Comparison of ENCODE assay signal across 21 cellular contexts in the genomic region with DNA sequence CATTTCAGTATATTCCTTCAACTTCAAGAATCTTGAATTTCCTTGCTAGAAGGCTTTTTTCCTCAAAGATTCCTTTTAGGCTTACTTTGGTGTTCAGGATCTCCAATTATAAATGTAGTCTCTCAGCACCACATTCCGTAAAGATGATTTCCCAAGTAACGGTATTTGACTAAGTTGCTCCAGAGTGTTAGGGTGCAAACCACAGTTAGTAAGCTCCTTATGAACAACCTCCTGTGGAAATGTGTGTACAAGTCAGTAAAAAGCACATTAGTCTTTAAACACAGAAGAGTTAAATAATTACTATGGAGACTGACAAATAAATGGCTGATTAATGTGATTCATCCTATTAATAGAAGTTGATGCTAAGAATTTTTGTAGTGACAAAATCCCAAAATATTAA. TPM values are rescaled to one million over a fixed set of nuclear protein-coding genes. Genes with fewer than 3 reads are reported as not detected.
A peak's percentile ranks its signal among the peaks of the same experiment; 100 is the strongest.
DNase-seq lines count a peak whose midpoint lies in the region; ATAC-seq, FAIRE-seq and TF ChIP-seq lines count a peak whose summit lies in the region.
"Had no signal": no experiment of that assay in that cellular context is flagged by ENCODE, and none has a peak within 500 bp of the region (broad histone marks: within the 10 kb centered on the region; RNA-seq: fewer than 3 reads in every experiment).

No MANE protein-coding gene starts in this region.

- H3K4me3 ChIP-seq in fibroblast of lung (replicated peaks in 1 of 4; ENCODE audit: control extremely low read depth in 1 of 4, insufficient read depth in 1 of 4, low read depth in 3 of 4, low read length in 4 of 4) (no peak overlapping the region), smooth muscle cell (no peak overlapping the region)
- H3K4me3 ChIP-seq: lung had no signal

- H3K36me3 Mint-ChIP-seq in activated naive CD4-positive, alpha-beta T cell treated with anti-CD3 and anti-CD28 coated beads for 36 hours (ENCODE audit: low read depth): peaks cover 34% of the 10 kb centered on the region
- peaks cover 21% of the 10 kb centered on the region for H3K36me3 Mint-ChIP-seq in Calu3 (ENCODE audit: insufficient read depth, unreplicated experiment)

- WGBS in smooth muscle cell (ENCODE audit: low lambda C conversion rate): 85% methylated on average over 2 of the region's 2 CpGs

- CTCF ChIA-PET in activated naive CD4-positive, alpha-beta T cell treated with anti-CD3 and anti-CD28 coated beads for 36 hours (lab: Charles Lee): interaction anchor here (0.6 kb wide), 1 partner anchor 35 kb away, joined by 4 read pairs; no protein-coding TSS in a partner anchor
- CTCF ChIA-PET in Calu3 (lab: Charles Lee): no interaction called here

- no TSS peak for BruUV-seq in Calu3 (replicated peaks; lab: Mats Ljungman, UMichigan)

- H3K9me3 ChIP-seq in fibroblast of lung (ENCODE audit: control insufficient read depth, insufficient read depth, low read depth, low read length) (no peaks in the 10 kb centered on the region), smooth muscle cell (replicated peaks; ENCODE audit: low read depth) (no peaks in the 10 kb centered on the region)

- H3K4me1 ChIP-seq in fibroblast of lung (ENCODE audit: control insufficient read depth, extremely low read depth, insufficient read depth, low read length) (peaks cover 9% of the 10 kb centered on the region), smooth muscle cell (ENCODE audit: low read depth) (no peaks in the 10 kb centered on the region)

- H3F3A ChIP-seq in smooth muscle cell (ENCODE audit: low read depth): peaks cover 26% of the 10 kb centered on the region

- intact Hi-C loops in activated naive CD4-positive, alpha-beta T cell treated with anti-CD3 and anti-CD28 coated beads for 36 hours (cut with micrococcal nuclease): no loop called here
- intact Hi-C loops in Calu3 (cut with micrococcal nuclease; ENCODE audit: unreplicated experiment): no loop called here

- H3K36me3 ChIP-seq in fibroblast of lung (ENCODE audit: control insufficient read depth, insufficient read depth, low read length) (peaks cover 7% of the 10 kb centered on the region), smooth muscle cell (ENCODE audit: low read depth) (peaks cover 18% of the 10 kb centered on the region)

- peaks cover 12% of the 10 kb centered on the region for H3K4me1 Mint-ChIP-seq in activated naive CD4-positive, alpha-beta T cell treated with anti-CD3 and anti-CD28 coated beads for 36 hours (ENCODE audit: low read depth)
- no peaks in the 10 kb centered on the region for H3K4me1 Mint-ChIP-seq in Calu3 (ENCODE audit: low read depth, unreplicated experiment)

- H2AFZ ChIP-seq in fibroblast of lung (ENCODE audit: low read length) (no peak overlapping the region), smooth muscle cell (ENCODE audit: low read depth) (no peak overlapping the region)

- TF ChIP-seq CTCF in fibroblast of lung (conservative IDR thresholded peaks at IDR 0.05 in 1 of 2, IDR thresholded peaks at IDR 0.05 in 1 of 2; ENCODE audit: low read depth in 1 of 2, low read length in 2 of 2) (no peak), smooth muscle cell (IDR thresholded peaks at IDR 0.05; ENCODE audit: borderline replicate concordance, insufficient read depth, poor library complexity, severe bottlenecking) (no peak), Calu3 (IDR thresholded peaks at IDR 0.05; ENCODE audit: unreplicated experiment) (no peak)

- DNase-seq in activated naive CD4-positive, alpha-beta T cell treated with anti-CD3 and anti-CD28 coated beads for 36 hours: no peak
- DNase-seq in activated naive CD4-positive, alpha-beta T cell treated with Interleukin-2 at 50 U/mL for 16 hours: no peak
- DNase-seq in RCC 7860 (ENCODE audit: low spot score) (peak; percentile 23), fibroblast of lung (ENCODE audit: low read depth in 2 of 2) (peak; percentile 41 to 71), smooth muscle cell (lab: John Stamatoyannopoulos, UW; ENCODE audit: unreplicated experiment) (no peak), HUDEP-2 (lab: John Stamatoyannopoulos, UW; ENCODE audit: unreplicated experiment in 76 of 76) (no peak), Calu3 (no peak)
- DNase-seq: ACHN; activated T-cell treated with anti-CD3 and anti-CD28 coated beads, Interleukin-2, amount 50 U/mL, for 48 hours; amygdala; NCI-H2107; NCI-H748 treated with DMSO at 0.1 percent for 48 hours; PC-3; posterior cingulate gyrus; stimulated activated CD4-positive, alpha-beta T cell treated with anti-CD3 and anti-CD28 coated beads, Interleukin-15, amount 100 ng/mL, for 24 hours; stimulated activated naive CD8-positive, alpha-beta T cell treated with anti-CD3 and anti-CD28 coated beads, Interleukin-15, Interleukin-2, amounts not matched to agents 100 U/mL and 50 U/mL, for 24 hours had no signal

- H3K27me3 Mint-ChIP-seq in activated naive CD4-positive, alpha-beta T cell treated with anti-CD3 and anti-CD28 coated beads for 36 hours (ENCODE audit: low read depth): no peaks in the 10 kb centered on the region
- H3K27me3 Mint-ChIP-seq in Calu3 (ENCODE audit: unreplicated experiment): no peaks in the 10 kb centered on the region

- H3K4me2 ChIP-seq in fibroblast of lung (ENCODE audit: extremely low read depth, insufficient read depth, low read length) (no peak overlapping the region), smooth muscle cell (no peak overlapping the region)

- H3K79me2 ChIP-seq in fibroblast of lung (ENCODE audit: control insufficient read depth, insufficient read depth, low read length) (no peaks in the 10 kb centered on the region), smooth muscle cell (ENCODE audit: low read depth) (no peaks in the 10 kb centered on the region)

- H3K27me3 ChIP-seq in fibroblast of lung (ENCODE audit: control insufficient read depth, insufficient read depth, low read length): no peaks in the 10 kb centered on the region
- no peaks in the 10 kb centered on the region for H3K27me3 ChIP-seq in smooth muscle cell (ENCODE audit: low read depth)

- H3K4me3 Mint-ChIP-seq in activated naive CD4-positive, alpha-beta T cell treated with anti-CD3 and anti-CD28 coated beads for 36 hours: no peak overlapping the region
- H3K4me3 Mint-ChIP-seq in Calu3 (ENCODE audit: low read depth, unreplicated experiment): no peak overlapping the region

- no peak overlapping the region for H3K27ac ChIP-seq in fibroblast of lung (ENCODE audit: insufficient read depth, low read length)
- H3K27ac ChIP-seq in smooth muscle cell (ENCODE audit: low read depth): peak overlapping the region; percentile 64

- FAIRE-seq in RCC 7860 (lab: Jason Lieb, UNC): peak; percentile 49
- FAIRE-seq: endometrium, H1, TTC549 had no signal

- peak overlapping the region; percentile 82 for H3K27ac Mint-ChIP-seq in activated naive CD4-positive, alpha-beta T cell treated with anti-CD3 and anti-CD28 coated beads for 36 hours
- no peak overlapping the region for H3K27ac Mint-ChIP-seq in Calu3 (ENCODE audit: unreplicated experiment)

- H4K20me1 ChIP-seq in fibroblast of lung (ENCODE audit: control insufficient read depth, extremely low read depth, insufficient read depth, low read length) (no peaks in the 10 kb centered on the region), smooth muscle cell (ENCODE audit: low read depth) (peaks cover 28% of the 10 kb centered on the region)

- no peaks in the 10 kb centered on the region for H3K9me3 Mint-ChIP-seq in activated naive CD4-positive, alpha-beta T cell treated with anti-CD3 and anti-CD28 coated beads for 36 hours
- no peaks in the 10 kb centered on the region for H3K9me3 Mint-ChIP-seq in Calu3 (ENCODE audit: low read depth, unreplicated experiment)

- no peak overlapping the region for H3K9ac ChIP-seq in fibroblast of lung (ENCODE audit: insufficient read depth, low read length)
- no peak overlapping the region for H3K9ac ChIP-seq in smooth muscle cell (ENCODE audit: low read depth)

- ATAC-seq in HG03175 (IDR thresholded peaks at IDR 0.05; ENCODE audit: unreplicated experiment): no peak
- ATAC-seq: PC-3; stimulated activated naive CD8-positive, alpha-beta T cell treated with anti-CD3 and anti-CD28 coated beads, Interleukin-15, Interleukin-2, amounts not matched to agents 100 U/mL and 50 U/mL, for 24 hours had no signal

RNA-seq across cellular contexts. Expression of a gene that starts 10.3 kb away (rescaled TPM):
- 10 to 100 TPM; 35.6 to 42.4 TPM for total RNA-seq in activated naive CD4-positive, alpha-beta T cell treated with anti-CD3 and anti-CD28 coated beads for 36 hours
- total RNA-seq in fibroblast of lung (11.0 and 14.7 TPM in 2 replicates), smooth muscle cell (39.9 and 41.7 TPM in 2 replicates), Calu3 (2022) (13.8 and 18.2 TPM in 2 replicates)
- polyA plus RNA-seq in fibroblast of lung (23.6 and 32.5 TPM in 2 replicates), smooth muscle cell (38.0 and 41.0 TPM in 2 replicates)
- polyA plus RNA-seq in fibroblast of lung (2012): 13.7 and 25.3 TPM in 2 replicates
- polyA minus RNA-seq in fibroblast of lung (ENCODE audit: low replicate concordance): 10.1 and 15.1 TPM in 2 replicates

RNA-seq across cellular contexts. Expression of a gene that starts 35.4 kb away (rescaled TPM):
- total RNA-seq in activated naive CD4-positive, alpha-beta T cell treated with anti-CD3 and anti-CD28 coated beads for 36 hours: 100 to 1,000 TPM; 269 to 273 TPM
- total RNA-seq in fibroblast of lung (95.5 and 131 TPM in 2 replicates), smooth muscle cell (164 and 304 TPM in 2 replicates), Calu3 (2022) (188 and 191 TPM in 2 replicates)
- polyA plus RNA-seq in fibroblast of lung (85.0 and 114 TPM in 2 replicates), smooth muscle cell (286 and 404 TPM in 2 replicates)
- polyA plus RNA-seq in fibroblast of lung (2012): 108 and 136 TPM in 2 replicates
- 292 and 329 TPM in 2 replicates for polyA minus RNA-seq in fibroblast of lung (ENCODE audit: low replicate concordance)

RNA-seq across cellular contexts. Expression of a gene that starts 36.3 kb away (rescaled TPM):
- 100 to 1,000 TPM; 234 to 237 TPM for total RNA-seq in activated naive CD4-positive, alpha-beta T cell treated with anti-CD3 and anti-CD28 coated beads for 36 hours
- total RNA-seq in fibroblast of lung: 64.4 and 65.2 TPM in 2 replicates
- polyA plus RNA-seq in fibroblast of lung: 15.6 and 18.1 TPM in 2 replicates
- 44.1 and 54.1 TPM in 2 replicates for polyA plus RNA-seq in fibroblast of lung (2012)
- polyA minus RNA-seq in fibroblast of lung (ENCODE audit: low replicate concordance): 10.8 and 16.4 TPM in 2 replicates
- 38.3 and 62.1 TPM in 2 replicates for total RNA-seq in smooth muscle cell
- polyA plus RNA-seq in smooth muscle cell: 29.0 and 31.5 TPM in 2 replicates
- total RNA-seq in Calu3 (2022): 102 TPM in 2 replicates

Comparison
In these comparisons a context has a peak if more than half of its experiments do, and no peak if none do; other contexts are left out.
1. DNase-seq: peak in RCC 7860 (single experiment) and fibroblast of lung (2 of 2); none in activated naive CD4-positive, alpha-beta T cell treated with anti-CD3 and anti-CD28 coated beads for 36 hours (single experiment), activated naive CD4-positive, alpha-beta T cell treated with Interleukin-2 at 50 U/mL for 16 hours (single experiment), smooth muscle cell (single experiment), HUDEP-2 (0 of 76) and Calu3 (single experiment).